Comparison of ENCODE assay signal across 9 cellular contexts in the genomic region with DNA sequence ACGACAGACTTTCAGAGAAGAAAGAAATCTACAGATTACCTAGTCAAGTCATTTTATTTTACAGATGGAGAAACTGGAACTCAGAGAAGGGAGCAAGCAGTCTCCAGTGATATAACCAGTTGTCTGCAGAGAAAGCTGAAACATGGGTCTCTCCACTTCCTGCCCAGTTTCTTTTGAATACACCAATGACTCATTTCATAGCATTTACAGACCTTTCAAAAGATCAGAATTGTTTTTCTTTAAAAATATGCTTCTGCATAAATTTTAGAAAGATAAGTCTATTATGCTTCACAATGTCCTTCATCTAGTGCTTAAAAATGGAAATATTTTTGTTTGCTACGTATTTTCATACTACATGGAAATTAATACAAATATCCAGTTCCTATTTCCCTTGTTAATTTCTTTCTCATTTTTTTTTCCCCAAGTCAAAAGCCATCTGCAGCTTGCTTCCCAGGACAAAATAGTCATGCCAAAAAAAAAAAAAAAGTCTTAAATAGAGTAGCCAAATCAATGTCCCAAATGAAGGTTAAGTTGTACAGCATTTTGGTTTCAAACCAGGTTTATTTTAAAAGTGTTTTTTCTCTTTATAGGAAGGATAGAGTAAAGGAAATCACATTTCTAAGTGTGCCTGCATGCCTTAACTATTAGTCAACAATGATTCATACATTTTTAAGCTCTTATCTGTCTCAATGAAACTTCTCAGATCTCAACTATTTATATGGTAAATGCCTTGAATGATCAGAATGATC. TPM values are rescaled to one million over a fixed set of nuclear protein-coding genes. Genes with fewer than 3 reads are reported as not detected.
DNase-seq lines count a peak whose midpoint lies in the region; ATAC-seq, FAIRE-seq and TF ChIP-seq lines count a peak whose summit lies in the region.
"Had no signal": no experiment of that assay in that cellular context is flagged by ENCODE, and none has a peak within 500 bp of the region (broad histone marks: within the 10 kb centered on the region; RNA-seq: fewer than 3 reads in every experiment).

No MANE protein-coding gene starts in this region.

- no peak for TF ChIP-seq CTCF in foreskin fibroblast (IDR thresholded peaks at IDR 0.05; ENCODE audit: low read depth, low read length)

- CTCF ChIA-PET in T-cell (lab: Charles Lee): interaction anchor here (0.6 to 1.7 kb wide), 11 partner anchors 9 to 349 kb away, joined by 3 to 7 read pairs (median 3); partner anchors contain the start of gene ARHGAP18 (in 1 of the 2)

- peaks cover 0 to 7% (median 0%) of the 10 kb centered on the region in 11 experiments; a peak in 2 of 22 replicates for H4K20me1 ChIP-seq in BLaER1 treated with 17β-estradiol and CSF1 and Interleukin-3, amounts not matched to agents 10 nM and 100 nM

- H3K9me3 Mint-ChIP-seq in T-cell: no peaks in the 10 kb centered on the region
- no peaks in the 10 kb centered on the region for H3K9me3 Mint-ChIP-seq in stimulated activated effector memory CD8-positive, alpha-beta T cell treated with anti-CD3 and anti-CD28 coated beads, Interleukin-12 subunit alpha, Interleukin-12 subunit beta, amount 100 ng/mL, for 72 hours

- peak overlapping the region; percentile 60 to 80 (median 74) for H3K4me3 Mint-ChIP-seq in T-cell
- H3K4me3 Mint-ChIP-seq in stimulated activated effector memory CD8-positive, alpha-beta T cell treated with anti-CD3 and anti-CD28 coated beads, Interleukin-12 subunit alpha, Interleukin-12 subunit beta, amount 100 ng/mL, for 72 hours: peak overlapping the region; percentile 70

- peaks cover 0 to 40% (median 0%) of the 10 kb centered on the region in 11 experiments; a peak in 7 of 22 replicates for H3K36me3 ChIP-seq in BLaER1 treated with 17β-estradiol and CSF1 and Interleukin-3, amounts not matched to agents 10 nM and 100 nM

- no peaks in the 10 kb centered on the region for H3K27me3 Mint-ChIP-seq in T-cell

- H3K4me3 ChIP-seq in BLaER1 treated with 17β-estradiol and CSF1 and Interleukin-3, amounts not matched to agents 10 nM and 100 nM: peak overlapping the region in 2 of 10 experiments; percentile 13 to 21; a peak in 2 of 20 replicates
- H3K4me3 ChIP-seq in foreskin fibroblast (ENCODE audit: low read depth in 1 of 2, low read length in 2 of 2): no peak overlapping the region

- ATAC-seq in HG03159 (IDR thresholded peaks at IDR 0.05; ENCODE audit: unreplicated experiment) (peak; percentile 70), T-cell (replicated peaks in 1 of 4) (peak; percentile 55 to 87 (median 82))
- peak; percentile 72 for ATAC-seq in stimulated activated effector memory CD8-positive, alpha-beta T cell treated with anti-CD3 and anti-CD28 coated beads, Interleukin-12 subunit alpha, Interleukin-12 subunit beta, amount 100 ng/mL, for 72 hours

- H3K4me1 Mint-ChIP-seq in T-cell: peaks cover 25 to 37% (median 34%) of the 10 kb centered on the region in 3 donors
- peaks cover 60% of the 10 kb centered on the region for H3K4me1 Mint-ChIP-seq in stimulated activated effector memory CD8-positive, alpha-beta T cell treated with anti-CD3 and anti-CD28 coated beads, Interleukin-12 subunit alpha, Interleukin-12 subunit beta, amount 100 ng/mL, for 72 hours

- H3K9ac ChIP-seq in BLaER1 treated with 17β-estradiol and CSF1 and Interleukin-3, amounts not matched to agents 10 nM and 100 nM: peak overlapping the region in 6 of 11 experiments; percentile 10 to 40 (median 22); a peak in 8 of 22 replicates
- H3K9ac ChIP-seq: KMS-11 had no signal

- peak; percentile 92 for FAIRE-seq in GM19239 (lab: Jason Lieb, UNC)

- peaks cover 10 to 93% (median 32%) of the 10 kb centered on the region in 10 experiments; a peak in 17 of 20 replicates for H3K4me1 ChIP-seq in BLaER1 treated with 17β-estradiol and CSF1 and Interleukin-3, amounts not matched to agents 10 nM and 100 nM

- H3K36me3 Mint-ChIP-seq in T-cell: no peaks in the 10 kb centered on the region
- H3K36me3 Mint-ChIP-seq in stimulated activated effector memory CD8-positive, alpha-beta T cell treated with anti-CD3 and anti-CD28 coated beads, Interleukin-12 subunit alpha, Interleukin-12 subunit beta, amount 100 ng/mL, for 72 hours: peaks cover 6% of the 10 kb centered on the region

- H3K27ac ChIP-seq in BLaER1 treated with 17β-estradiol and CSF1 and Interleukin-3, amounts not matched to agents 10 nM and 100 nM: peak overlapping the region; percentile 6 to 81 (median 51); a peak in 20 of 22 replicates
- H3K27ac ChIP-seq: KMS-11 had no signal

- POLR2A ChIA-PET in T-cell (lab: Charles Lee): interaction anchor here in 1 of 2 donors (1.0 kb wide), 1 partner anchor 75 kb away, joined by 4 read pairs; no protein-coding TSS in a partner anchor

- H3K27me3 ChIP-seq in BLaER1 treated with 17β-estradiol and CSF1 and Interleukin-3, amounts not matched to agents 10 nM and 100 nM: no peaks in the 10 kb centered on the region

- DNase-seq in GM19239 (ENCODE audit: insufficient read length, low spot score) (no peak), T-cell (no peak), foreskin fibroblast (peak; percentile 65 to 76), NCI-H1105 treated with DMSO at 0.1 percent for 48 hours (lab: John Stamatoyannopoulos, UW) (no peak)
- no peak for DNase-seq in stimulated activated effector memory CD8-positive, alpha-beta T cell treated with anti-CD3 and anti-CD28 coated beads, Interleukin-12 subunit alpha, Interleukin-12 subunit beta, amount 100 ng/mL, for 72 hours (ENCODE audit: low spot score in 2 of 2)
- no peak for DNase-seq in stimulated activated naive CD4-positive, alpha-beta T cell treated with Interleukin-2 at 50 U/mL for 16 hours (lab: John Stamatoyannopoulos, UW)

- peak overlapping the region in 9 of 11 experiments; percentile 21 to 84 (median 38); a peak in 17 of 22 replicates for H3K4me2 ChIP-seq in BLaER1 treated with 17β-estradiol and CSF1 and Interleukin-3, amounts not matched to agents 10 nM and 100 nM
- H3K4me2 ChIP-seq: KMS-11 had no signal

- H3K27ac Mint-ChIP-seq in T-cell: peak overlapping the region; percentile 89 to 91
- H3K27ac Mint-ChIP-seq in stimulated activated effector memory CD8-positive, alpha-beta T cell treated with anti-CD3 and anti-CD28 coated beads, Interleukin-12 subunit alpha, Interleukin-12 subunit beta, amount 100 ng/mL, for 72 hours: peak overlapping the region; percentile 93

- peaks cover 0 to 23% (median 0%) of the 10 kb centered on the region in 11 experiments; a peak in 3 of 22 replicates for H3K9me3 ChIP-seq in BLaER1 treated with 17β-estradiol and CSF1 and Interleukin-3, amounts not matched to agents 10 nM and 100 nM (replicated peaks in 1 of 11)

RNA-seq across cellular contexts. Expression of gene ARHGAP18, which starts 36.9 kb away (rescaled TPM):
- total RNA-seq in T-cell: 1 to 10 TPM; 3.6 to 4.3 (median 4.0) TPM

Comparison
In these comparisons a context has a peak if more than half of its experiments do, and no peak if none do; other contexts are left out.
1. DNase-seq: peak in foreskin fibroblast (2 of 2); none in GM19239 (single experiment), T-cell (0 of 34), stimulated activated effector memory CD8-positive, alpha-beta T cell treated with anti-CD3 and anti-CD28 coated beads, Interleukin-12 subunit alpha, Interleukin-12 subunit beta, amount 100 ng/mL, for 72 hours (0 of 2), stimulated activated naive CD4-positive, alpha-beta T cell treated with Interleukin-2 at 50 U/mL for 16 hours (single experiment) and NCI-H1105 treated with DMSO at 0.1 percent for 48 hours (single experiment).
2. Peak in every context shown above with its lines, with median percentiles within 50 percentile points of each other: ATAC-seq.